Comparison of ENCODE assay signal across 31 cellular contexts in genomic region chr18:79410171-79410641, GRCh38.
"Had no signal": no experiment of that assay in that cellular context is flagged by ENCODE, and none has a peak within 500 bp of the region (broad histone marks: within the 10 kb centered on the region; RNA-seq: fewer than 3 reads in every experiment).

No MANE protein-coding gene starts in this region.

- H3K27ac ChIP-seq: ascending aorta, cardiac muscle cell, heart left ventricle, left lung, skin epidermis, upper lobe of left lung, WERI-Rb-1 had no signal

- H3K27me3 Mint-ChIP-seq: activated CD4-positive, alpha-beta memory T cell treated with anti-CD3 and anti-CD28 coated beads, Interleukin-2, amount 10 ng/mL, durations not matched to agents 7 days and 5 days; activated CD4-positive, alpha-beta T cell treated with anti-CD3 and anti-CD28 coated beads, Interleukin-2, amount 10 ng/mL, durations not matched to agents 24 days and 14 days; brain; naive thymus-derived CD8-positive, alpha-beta T cell; stimulated activated naive CD8-positive, alpha-beta T cell treated with anti-CD3 and anti-CD28 coated beads, Interleukin-15, amount 100 ng/mL, for 72 hours; T-helper 17 cell had no signal

- H3K36me3 ChIP-seq: cardiac muscle cell had no signal

- ATAC-seq: activated CD4-positive, CD25-positive, alpha-beta regulatory T cell treated with anti-CD3 and anti-CD28 coated beads, Interleukin-2, amount 50 U/mL, for 24 hours; activated naive CD4-positive, alpha-beta T cell treated with anti-CD3 and anti-CD28 coated beads, Interleukin-2, amount 50 U/mL, for 72 hours; esophagus mucosa; left lung; naive thymus-derived CD8-positive, alpha-beta T cell; sciatic nerve; SK-N-SH treated with all-trans-retinoic acid at 6 μM for 48 hours; stimulated activated effector memory CD8-positive, alpha-beta T cell treated with anti-CD3 and anti-CD28 coated beads, Interleukin-12 subunit alpha, Interleukin-12 subunit beta, amount 100 ng/mL, for 72 hours; T-helper 17 cell had no signal

- H3K27ac Mint-ChIP-seq: activated CD4-positive, alpha-beta memory T cell treated with anti-CD3 and anti-CD28 coated beads, Interleukin-2, amount 10 ng/mL, durations not matched to agents 7 days and 5 days; activated CD4-positive, alpha-beta T cell treated with anti-CD3 and anti-CD28 coated beads, Interleukin-2, amount 10 ng/mL, durations not matched to agents 24 days and 14 days; activated naive CD4-positive, alpha-beta T cell treated with anti-CD3 and anti-CD28 coated beads, Interleukin-2, amount 50 U/mL, for 72 hours; activated T-helper 2 cell treated with anti-CD3 and anti-CD28 coated beads, Interferon-gamma antibody, Interleukin-2, Interleukin-4, amounts not matched to agents 10 μg/mL and 5 μg/mL and 100 μg/mL, durations not matched to agents 14 hours and 24 hours and 36 hours; brain; endodermal cell; stimulated activated effector memory CD8-positive, alpha-beta T cell treated with anti-CD3 and anti-CD28 coated beads, Interleukin-12 subunit alpha, Interleukin-12 subunit beta, amount 100 ng/mL, for 72 hours; stimulated activated naive CD8-positive, alpha-beta T cell treated with anti-CD3 and anti-CD28 coated beads, Interleukin-15, amount 100 ng/mL, for 72 hours; T-helper 17 cell had no signal

- H3K4me3 Mint-ChIP-seq: activated CD4-positive, alpha-beta memory T cell treated with anti-CD3 and anti-CD28 coated beads, Interleukin-2, amount 10 ng/mL, durations not matched to agents 7 days and 5 days; activated CD4-positive, alpha-beta T cell treated with anti-CD3 and anti-CD28 coated beads, Interleukin-2, amount 10 ng/mL, durations not matched to agents 24 days and 14 days; brain; endodermal cell; naive thymus-derived CD8-positive, alpha-beta T cell; stimulated activated effector memory CD8-positive, alpha-beta T cell treated with anti-CD3 and anti-CD28 coated beads, Interleukin-12 subunit alpha, Interleukin-12 subunit beta, amount 100 ng/mL, for 72 hours; stimulated activated naive CD8-positive, alpha-beta T cell treated with anti-CD3 and anti-CD28 coated beads, Interleukin-15, amount 100 ng/mL, for 72 hours; T-helper 17 cell had no signal

- H3K27me3 ChIP-seq: ascending aorta, cardiac muscle cell, heart left ventricle, left lung, upper lobe of left lung had no signal

- DNase-seq: activated CD4-positive, alpha-beta memory T cell treated with anti-CD3 and anti-CD28 coated beads, Interleukin-2, amount 10 ng/mL, durations not matched to agents 7 days and 5 days; activated CD4-positive, alpha-beta T cell treated with anti-CD3 and anti-CD28 coated beads, Interleukin-2, amount 10 ng/mL, durations not matched to agents 24 days and 14 days; activated CD8-positive, alpha-beta memory T cell treated with anti-CD3 and anti-CD28 coated beads, Interleukin-2, amount 50 U/mL, for 48 hours; activated naive CD4-positive, alpha-beta T cell; activated T-cell treated with anti-CD3 and anti-CD28 coated beads, Interleukin-2, amount 50 U/mL, for 48 hours; cortex of kidney; endodermal cell; foreskin fibroblast; kidney glomerular epithelial cell; midbrain; naive thymus-derived CD8-positive, alpha-beta T cell; stimulated activated CD4-positive, alpha-beta T cell treated with anti-CD3 and anti-CD28 coated beads, Interleukin-4, amount 100 ng/mL, for 24 hours; stimulated activated naive CD8-positive, alpha-beta T cell treated with anti-CD3 and anti-CD28 coated beads, Interleukin-15, amount 100 ng/mL, for 72 hours; substantia nigra; T-helper 17 cell; T1000; WERI-Rb-1 had no signal

- H3K9me3 Mint-ChIP-seq: activated CD4-positive, alpha-beta memory T cell treated with anti-CD3 and anti-CD28 coated beads, Interleukin-2, amount 10 ng/mL, durations not matched to agents 7 days and 5 days; activated naive CD4-positive, alpha-beta T cell treated with anti-CD3 and anti-CD28 coated beads, Interleukin-2, amount 50 U/mL, for 72 hours; activated T-helper 2 cell treated with anti-CD3 and anti-CD28 coated beads, Interferon-gamma antibody, Interleukin-2, Interleukin-4, amounts not matched to agents 10 μg/mL and 5 μg/mL and 100 μg/mL, durations not matched to agents 14 hours and 24 hours and 36 hours; endodermal cell; naive thymus-derived CD8-positive, alpha-beta T cell; stimulated activated effector memory CD8-positive, alpha-beta T cell treated with anti-CD3 and anti-CD28 coated beads, Interleukin-12 subunit alpha, Interleukin-12 subunit beta, amount 100 ng/mL, for 72 hours; stimulated activated naive CD8-positive, alpha-beta T cell treated with anti-CD3 and anti-CD28 coated beads, Interleukin-15, amount 100 ng/mL, for 72 hours had no signal

- H3K9me3 ChIP-seq: ascending aorta, heart left ventricle, left lung, upper lobe of left lung had no signal

- H3K4me3 ChIP-seq: ascending aorta, cardiac muscle cell, heart left ventricle, left lung, skin epidermis, upper lobe of left lung had no signal
